Comparison of ENCODE assay signal across 8 cellular contexts in genomic region chr3:128584412-128585020, GRCh38.
DNase-seq lines count a peak whose midpoint lies in the region; ATAC-seq, FAIRE-seq and TF ChIP-seq lines count a peak whose summit lies in the region.

No MANE protein-coding gene starts in this region.

- POLR2A ChIA-PET in PC-3 (lab: Charles Lee; ENCODE audit: unreplicated experiment): no interaction called here

- H3K36me3 ChIP-seq in PC-3 (ENCODE audit: low read depth, low read length) (no peaks in the 10 kb centered on the region), astrocyte (ENCODE audit: insufficient read depth, low read length) (no peaks in the 10 kb centered on the region), hepatocyte (replicated peaks; ENCODE audit: insufficient read depth, low read depth) (no peaks in the 10 kb centered on the region)

- H3K4me1 ChIP-seq in PC-3 (ENCODE audit: insufficient read depth, low read length) (peaks cover 7% of the 10 kb centered on the region; the same call in 1 of the 2 replicates), astrocyte (ENCODE audit: insufficient read depth, low read length) (no peaks in the 10 kb centered on the region), hepatocyte (ENCODE audit: insufficient read depth) (no peaks in the 10 kb centered on the region)

- 35% methylated on average over 11 of the region's 13 CpGs for WGBS in hepatocyte (ENCODE audit: low lambda C conversion rate, missing lambda C conversion rate)

- CTCF ChIA-PET in PC-3 (lab: Charles Lee): interaction anchor here (0.6 to 0.7 kb wide), 2 partner anchors 159 to 361 kb away, joined by 3 to 4 read pairs; no protein-coding TSS in a partner anchor

- H3F3A ChIP-seq in PC-3 (ENCODE audit: low read length, unreplicated experiment): no peaks in the 10 kb centered on the region

- no peak overlapping the region for H3K27ac Mint-ChIP-seq in astrocyte (ENCODE audit: unreplicated experiment)

- H4K20me1 ChIP-seq in PC-3 (ENCODE audit: low read length) (no peaks in the 10 kb centered on the region), astrocyte (ENCODE audit: insufficient read depth, low read length) (no peaks in the 10 kb centered on the region), hepatocyte (ENCODE audit: insufficient read depth, poor library complexity, severe bottlenecking) (no peaks in the 10 kb centered on the region)

- DNase-seq in G401 (ENCODE audit: low spot score) (peak; percentile 79), PC-3 (peak; percentile 85), astrocyte (ENCODE audit: low read depth) (peak; percentile 52), hepatocyte (ENCODE audit: low spot score) (peak; percentile 71), sciatic nerve (ENCODE audit: low spot score) (peak; percentile 64)

- H3K27ac ChIP-seq in PC-3 (ENCODE audit: low read length) (no peak overlapping the region), astrocyte (ENCODE audit: low read depth, low read length) (no peak overlapping the region), hepatocyte (no peak overlapping the region)

- peak; percentile 100 for ATAC-seq in PC-3
- peak; percentile 92 for ATAC-seq in sciatic nerve
- no peak for ATAC-seq in GM19467 (IDR thresholded peaks at IDR 0.05; ENCODE audit: unreplicated experiment)
- ATAC-seq in GM18498 (IDR thresholded peaks at IDR 0.05; ENCODE audit: unreplicated experiment): no peak

- H3K9me3 ChIP-seq in PC-3 (ENCODE audit: low read length) (no peaks in the 10 kb centered on the region), astrocyte (ENCODE audit: insufficient read depth, low read depth, low read length) (peaks cover 2% of the 10 kb centered on the region), hepatocyte (ENCODE audit: low read depth) (no peaks in the 10 kb centered on the region)

- no peak overlapping the region for H3K4me3 Mint-ChIP-seq in astrocyte (ENCODE audit: unreplicated experiment)

- H3K9me2 ChIP-seq in PC-3 (replicated peaks; ENCODE audit: low read length) (no peaks in the 10 kb centered on the region), hepatocyte (replicated peaks; ENCODE audit: insufficient read depth) (no peaks in the 10 kb centered on the region)

- H3K79me2 ChIP-seq in PC-3 (ENCODE audit: low read length): no peaks in the 10 kb centered on the region
- no peaks in the 10 kb centered on the region for H3K79me2 ChIP-seq in astrocyte (ENCODE audit: insufficient read depth, low read length)
- no peaks in the 10 kb centered on the region for H3K79me2 ChIP-seq in hepatocyte

- H3K4me3 ChIP-seq in PC-3 (ENCODE audit: low read length): no peak overlapping the region
- no peak overlapping the region for H3K4me3 ChIP-seq in astrocyte (ENCODE audit: insufficient read depth, low read depth, low read length)
- no peak overlapping the region for H3K4me3 ChIP-seq in hepatocyte

- no peaks in the 10 kb centered on the region for H3K4me1 Mint-ChIP-seq in astrocyte (ENCODE audit: low read depth, unreplicated experiment)

- peak overlapping the region; percentile 52 for H2AFZ ChIP-seq in PC-3 (ENCODE audit: low read length)
- H2AFZ ChIP-seq in astrocyte (ENCODE audit: low read depth, low read length): peak overlapping the region; percentile 14
- H2AFZ ChIP-seq in hepatocyte: no peak overlapping the region

- no TSS peak for BruUV-seq in PC-3 (replicated peaks; lab: Mats Ljungman, UMichigan)

- H3K27me3 ChIP-seq in PC-3 (ENCODE audit: low read length) (no peaks in the 10 kb centered on the region), astrocyte (ENCODE audit: insufficient read depth, low read length) (peaks cover 4% of the 10 kb centered on the region), hepatocyte (no peaks in the 10 kb centered on the region)

- H3K9ac ChIP-seq in PC-3 (ENCODE audit: low read length) (peak overlapping the region; percentile 31), astrocyte (ENCODE audit: low read length) (no peak overlapping the region)

- peak; percentile 96 for TF ChIP-seq CTCF in LNCAP (IDR thresholded peaks at IDR 0.05)
- TF ChIP-seq CTCF in PC-3 (conservative IDR thresholded peaks at IDR 0.05; ENCODE audit: low read depth, low read length): peak; percentile 84
- peak; percentile 59 for TF ChIP-seq CTCF in astrocyte (IDR thresholded peaks at IDR 0.05; ENCODE audit: insufficient read depth, low read depth, low read length)
- peak; percentile 57 for TF ChIP-seq CTCF in hepatocyte (IDR thresholded peaks at IDR 0.05; ENCODE audit: poor library complexity)

- H3K36me3 Mint-ChIP-seq in astrocyte (ENCODE audit: low read depth, unreplicated experiment): no peaks in the 10 kb centered on the region

- H3K4me2 ChIP-seq in PC-3 (ENCODE audit: low read length) (peak overlapping the region; percentile 44), astrocyte (ENCODE audit: low read length) (no peak overlapping the region), hepatocyte (no peak overlapping the region)

- peaks cover 26% of the 10 kb centered on the region for H3K27me3 Mint-ChIP-seq in astrocyte (ENCODE audit: low read depth, unreplicated experiment)

- peaks cover 4% of the 10 kb centered on the region for H3K9me3 Mint-ChIP-seq in astrocyte (ENCODE audit: unreplicated experiment)

- in situ Hi-C loops in G401 (cut with HindIII; ENCODE audit: low sequenced_read_pairs): no loop called here

- no peak for FAIRE-seq in astrocyte (lab: Jason Lieb, UNC)

- intact Hi-C loops in PC-3 (cut with micrococcal nuclease): loop anchor here (1.0 to 10.0 kb wide), 4 partner anchors 80 to 414 kb away; no protein-coding TSS in a partner anchor
- intact Hi-C loops in sciatic nerve (cut with DNase I): loop anchor here (10.0 kb wide), 1 partner anchor 160 kb away; no protein-coding TSS in a partner anchor

Comparison
In these comparisons a context has a peak if more than half of its experiments do, and no peak if none do; other contexts are left out.
1. ATAC-seq: peak in PC-3 (single experiment) and sciatic nerve (single experiment); none in GM19467 (single experiment) and GM18498 (single experiment).
2. Peak in every context shown above with its lines, with median percentiles within 50 percentile points of each other: DNase-seq and CTCF ChIP-seq.